In the genomic region with DNA sequence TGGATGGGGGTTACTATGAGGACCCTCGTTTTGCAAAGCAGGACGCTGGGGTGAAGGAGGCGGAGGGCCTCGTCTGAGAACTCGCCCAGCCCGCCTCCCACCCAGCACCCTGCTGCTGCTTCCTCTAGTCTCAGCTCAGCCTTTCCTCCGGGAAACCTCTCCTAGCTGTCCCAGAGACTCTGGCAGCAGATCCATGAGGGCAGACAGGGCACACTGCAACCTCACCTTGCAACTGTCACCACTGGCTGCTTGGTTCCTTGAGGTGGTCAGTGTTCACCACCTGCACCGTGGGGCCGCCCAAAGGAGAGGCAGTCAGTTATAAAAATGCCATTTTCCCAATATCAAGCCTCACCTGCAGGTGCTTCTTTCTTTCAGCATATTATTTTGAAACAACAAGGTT, we compare ENCODE assay signal across 14 cellular contexts. TPM values are rescaled to one million over a fixed set of nuclear protein-coding genes. Genes with fewer than 3 reads are reported as not detected.
A peak's percentile ranks its signal among the peaks of the same experiment; 100 is the strongest.
DNase-seq lines count a peak whose midpoint lies in the region; ATAC-seq and TF ChIP-seq lines count a peak whose summit lies in the region.
"Had no signal": no experiment of that assay in that cellular context is flagged by ENCODE, and none has a peak within 500 bp of the region (broad histone marks: within the 10 kb centered on the region; RNA-seq: fewer than 3 reads in every experiment).

No MANE protein-coding gene starts in this region.

- peaks cover 80% of the 10 kb centered on the region for H3K27me3 Mint-ChIP-seq in activated T-cell treated with anti-CD3 and anti-CD28 coated beads, Interleukin-2, amount 50 U/mL, for 24 hours
- H3K27me3 Mint-ChIP-seq in nephron (ENCODE audit: low read depth), result no peaks in the 10 kb centered on the region

- peak; percentile 15 for ATAC-seq in GM21723 (IDR thresholded peaks at IDR 0.05; ENCODE audit: unreplicated experiment)
- peak; percentile 8 for ATAC-seq in HG03196 (IDR thresholded peaks at IDR 0.05; ENCODE audit: unreplicated experiment)
- no peak for ATAC-seq in left cardiac atrium
- ATAC-seq: body of pancreas, left ventricle myocardium superior had no signal

- DNase-seq in activated T-cell treated with anti-CD3 and anti-CD28 coated beads, Interleukin-2, amount 50 U/mL, for 24 hours, result no peak
- no peak for DNase-seq in activated T-cell treated with anti-CD3 and anti-CD28 coated beads, Interleukin-2, amount 50 U/mL, for 48 hours
- no peak for DNase-seq in activated CD4-positive, alpha-beta T cell treated with anti-CD3 and anti-CD28 coated beads, Interleukin-2, amount 50 U/mL, for 1 hour
- DNase-seq in left cardiac atrium, result no peak
- DNase-seq in central memory CD4-positive, alpha-beta T cell, result no peak
- DNase-seq: activated T-cell treated with anti-CD3 and anti-CD28 coated beads, Interleukin-2, amount 50 U/mL, for 1 hour; body of pancreas; left ventricle myocardium superior; NCI-H2029 treated with DMSO at 0.1 percent for 48 hours; small intestine; WERI-Rb-1 had no signal

- peak overlapping the region; percentile 29 for H3K27ac Mint-ChIP-seq in activated T-cell treated with anti-CD3 and anti-CD28 coated beads, Interleukin-2, amount 50 U/mL, for 24 hours
- peak overlapping the region in 2 of 3 experiments; percentile 77 to 95 for H3K27ac Mint-ChIP-seq in nephron

- intact Hi-C loops in left cardiac atrium (cut with DNase I), result no loop called here

- H3K9me3 Mint-ChIP-seq in activated T-cell treated with anti-CD3 and anti-CD28 coated beads, Interleukin-2, amount 50 U/mL, for 24 hours, result no peaks in the 10 kb centered on the region
- H3K9me3 Mint-ChIP-seq in nephron, result no peaks in the 10 kb centered on the region

- H3K4me3 Mint-ChIP-seq in activated T-cell treated with anti-CD3 and anti-CD28 coated beads, Interleukin-2, amount 50 U/mL, for 24 hours, result no peak overlapping the region
- H3K4me3 Mint-ChIP-seq in nephron, result no peak overlapping the region

- H3K36me3 Mint-ChIP-seq in activated T-cell treated with anti-CD3 and anti-CD28 coated beads, Interleukin-2, amount 50 U/mL, for 24 hours (ENCODE audit: low read depth), result no peaks in the 10 kb centered on the region
- H3K36me3 Mint-ChIP-seq in nephron (ENCODE audit: low read depth), result peaks cover 16% of the 10 kb centered on the region

- peaks cover 38% of the 10 kb centered on the region for H3K4me1 Mint-ChIP-seq in activated T-cell treated with anti-CD3 and anti-CD28 coated beads, Interleukin-2, amount 50 U/mL, for 24 hours (ENCODE audit: low read depth)
- peaks cover 45% of the 10 kb centered on the region for H3K4me1 Mint-ChIP-seq in nephron

- no peak for TF ChIP-seq CTCF in nephron (IDR thresholded peaks at IDR 0.05; ENCODE audit: unreplicated experiment in 3 of 3)

RNA-seq across cellular contexts. Expression of a gene that starts 45.6 kb away (rescaled TPM):
- 1 to 10 TPM; 3.9 to 4.1 TPM for total RNA-seq in left cardiac atrium

Comparison
In these comparisons a context has a peak if more than half of its experiments do, and no peak if none do; other contexts are left out.
1. ATAC-seq: peak in GM21723 (single experiment) and HG03196 (single experiment); none in left cardiac atrium (0 of 2).